14 cellular contexts compared by ENCODE assay signal in genomic region chr4:59608466-59608865, GRCh38.
"Had no signal": no experiment of that assay in that cellular context is flagged by ENCODE, and none has a peak within 500 bp of the region (broad histone marks: within the 10 kb centered on the region; RNA-seq: fewer than 3 reads in every experiment).

No MANE protein-coding gene starts in this region.

- H3K4me1 ChIP-seq: gastrocnemius medialis, neural progenitor cell, parathyroid adenoma, uterus had no signal

- H3K27me3 ChIP-seq: brain microvascular endothelial cell, dorsolateral prefrontal cortex, gastrocnemius medialis, heart right ventricle, neural progenitor cell, uterus had no signal

- DNase-seq: activated CD4-positive, alpha-beta T cell treated with anti-CD3 and anti-CD28 coated beads, Interleukin-2, amount 50 U/mL, for 1 hour; activated naive CD4-positive, alpha-beta T cell treated with anti-CD3 and anti-CD28 coated beads, Interleukin-2, amount 10 ng/mL, durations not matched to agents 7 days and 5 days; activated T-cell treated with anti-CD3 and anti-CD28 coated beads for 4 hours; brain microvascular endothelial cell; dorsolateral prefrontal cortex; gastrocnemius medialis; heart right ventricle; kidney; uterus had no signal

- H3K36me3 ChIP-seq: brain microvascular endothelial cell, gastrocnemius medialis, heart right ventricle, neural progenitor cell, uterus had no signal

- H3K4me3 ChIP-seq: dorsolateral prefrontal cortex, gastrocnemius medialis, heart right ventricle, neural progenitor cell, smooth muscle cell, uterus had no signal

- H3K27ac ChIP-seq: brain microvascular endothelial cell, dorsolateral prefrontal cortex, gastrocnemius medialis, heart right ventricle, neural progenitor cell, parathyroid adenoma, uterus had no signal

- H3K9me3 ChIP-seq: gastrocnemius medialis, heart right ventricle, uterus had no signal

- ATAC-seq: activated T-helper 17 cell treated with anti-CD3 and anti-CD28 coated beads, Interleukin-2, amount 50 U/mL, for 72 hours; esophagus mucosa; gastrocnemius medialis; heart right ventricle had no signal
